11 cellular contexts compared by ENCODE assay signal in genomic region chr2:131264034-131264433, GRCh38. TPM values are rescaled to one million over a fixed set of nuclear protein-coding genes. Genes with fewer than 3 reads are reported as not detected.
"Had no signal": no experiment of that assay in that cellular context is flagged by ENCODE, and none has a peak within 500 bp of the region (broad histone marks: within the 10 kb centered on the region; RNA-seq: fewer than 3 reads in every experiment).

No MANE protein-coding gene starts in this region.

RNA-seq across cellular contexts. Expression of gene POTEE, which starts 54.7 kb away (rescaled TPM):
- total RNA-seq: stomach, subcutaneous adipose tissue, suprapubic skin, temporal lobe, thoracic aorta, tibial nerve, transverse colon, upper lobe of right lung, urinary bladder, vagina had no signal
- polyA plus RNA-seq: stomach, thymus, urinary bladder had no signal
